Comparison of ENCODE assay signal across 9 cellular contexts in genomic region chr20:63873477-63873971, GRCh38. TPM values are rescaled to one million over a fixed set of nuclear protein-coding genes. Genes with fewer than 3 reads are reported as not detected.
DNase-seq lines count a peak whose midpoint lies in the region; TF ChIP-seq lines count a peak whose summit lies in the region.
"Had no signal": no experiment of that assay in that cellular context is flagged by ENCODE, and none has a peak within 500 bp of the region (broad histone marks: within the 10 kb centered on the region; RNA-seq: fewer than 3 reads in every experiment).

No MANE protein-coding gene starts in this region.

- H3K27ac Mint-ChIP-seq in activated naive CD4-positive, alpha-beta T cell treated with anti-CD3 and anti-CD28 coated beads, Interleukin-2, amount 10 ng/mL, durations not matched to agents 7 days and 5 days, result peak overlapping the region; percentile 88

- no peaks in the 10 kb centered on the region for H3K27me3 Mint-ChIP-seq in activated naive CD4-positive, alpha-beta T cell treated with anti-CD3 and anti-CD28 coated beads, Interleukin-2, amount 10 ng/mL, durations not matched to agents 7 days and 5 days
- H3K27me3 Mint-ChIP-seq: central memory CD8-positive, alpha-beta T cell had no signal

- no peak for TF ChIP-seq CTCF in right atrium auricular region (IDR thresholded peaks at IDR 0.05)

- DNase-seq in NK-92 treated with Interleukin-12 subunit alpha and Interleukin-12 subunit beta, amount 100 ng/mL, for 24 hours (lab: John Stamatoyannopoulos, UW), result peak; percentile 56
- DNase-seq in NK-92 (lab: John Stamatoyannopoulos, UW; ENCODE audit: unreplicated experiment), result no peak
- DNase-seq in activated naive CD4-positive, alpha-beta T cell treated with anti-CD3 and anti-CD28 coated beads, Interleukin-2, amount 10 ng/mL, durations not matched to agents 7 days and 5 days, result peak; percentile 55
- peak; percentile 69 for DNase-seq in right atrium auricular region (ENCODE audit: low spot score)
- DNase-seq in superior temporal gyrus (ENCODE audit: extremely low spot score), result peak; percentile 14
- no peak for DNase-seq in HT-29 (ENCODE audit: low spot score)
- DNase-seq in T1000 (lab: John Stamatoyannopoulos, UW), result no peak
- no peak for DNase-seq in occipital lobe (lab: John Stamatoyannopoulos, UW)

- H3K9me3 ChIP-seq in right atrium auricular region, result no peaks in the 10 kb centered on the region

- H3K4me1 ChIP-seq in right atrium auricular region, result peaks cover 0 to 6% of the 10 kb centered on the region in 2 donors

- CTCF ChIA-PET in activated naive CD4-positive, alpha-beta T cell treated with anti-CD3 and anti-CD28 coated beads, Interleukin-2, amount 10 ng/mL, durations not matched to agents 7 days and 5 days (lab: Charles Lee), result no interaction called here

- no peaks in the 10 kb centered on the region for H3K9me3 Mint-ChIP-seq in activated naive CD4-positive, alpha-beta T cell treated with anti-CD3 and anti-CD28 coated beads, Interleukin-2, amount 10 ng/mL, durations not matched to agents 7 days and 5 days
- H3K9me3 Mint-ChIP-seq: central memory CD8-positive, alpha-beta T cell had no signal

- peaks cover 100% of the 10 kb centered on the region for H3K36me3 ChIP-seq in right atrium auricular region

- no peak overlapping the region for H3K4me3 Mint-ChIP-seq in activated naive CD4-positive, alpha-beta T cell treated with anti-CD3 and anti-CD28 coated beads, Interleukin-2, amount 10 ng/mL, durations not matched to agents 7 days and 5 days
- H3K4me3 Mint-ChIP-seq: central memory CD8-positive, alpha-beta T cell had no signal

- peaks cover 15% of the 10 kb centered on the region for H3K4me1 Mint-ChIP-seq in activated naive CD4-positive, alpha-beta T cell treated with anti-CD3 and anti-CD28 coated beads, Interleukin-2, amount 10 ng/mL, durations not matched to agents 7 days and 5 days

- peaks cover 44% of the 10 kb centered on the region for H3K36me3 Mint-ChIP-seq in activated naive CD4-positive, alpha-beta T cell treated with anti-CD3 and anti-CD28 coated beads, Interleukin-2, amount 10 ng/mL, durations not matched to agents 7 days and 5 days

- H3K27ac ChIP-seq in right atrium auricular region, result peak overlapping the region; percentile 42 to 70

- H3K27me3 ChIP-seq in right atrium auricular region, result no peaks in the 10 kb centered on the region

- H3K4me3 ChIP-seq in right atrium auricular region, result no peak overlapping the region

RNA-seq across cellular contexts. Expression of gene TPD52L2, which starts 8.5 kb away (rescaled TPM):
- 10 to 100 TPM; 80.6 to 84.0 TPM for total RNA-seq in right atrium auricular region
- 151 and 156 TPM in 2 replicates for total RNA-seq in HT-29 (2014; rRNA removed; shearing (Covaris generic))
- 20.3 TPM for total RNA-seq in occipital lobe

RNA-seq across cellular contexts. Expression of gene ABHD16B, which starts 12.2 kb away (rescaled TPM):
- total RNA-seq in right atrium auricular region (not detected), occipital lobe (not detected)
- total RNA-seq in HT-29 (2014; rRNA removed; shearing (Covaris generic)), result not detected in 2 replicates

RNA-seq across cellular contexts. Expression of gene DNAJC5, which starts 21.4 kb away (rescaled TPM):
- total RNA-seq in right atrium auricular region, result 10 to 100 TPM; 41.2 to 43.8 TPM
- total RNA-seq in HT-29 (2014; rRNA removed; shearing (Covaris generic)), result 106 and 109 TPM in 2 replicates
- total RNA-seq in occipital lobe, result 99.7 TPM

RNA-seq across cellular contexts. Expression of gene ZBTB46, which starts 42.5 kb away (rescaled TPM):
- 10 to 100 TPM; 12.2 to 17.8 TPM for total RNA-seq in right atrium auricular region
- 3.3 and 5.3 TPM in 2 replicates for total RNA-seq in HT-29 (2014; rRNA removed; shearing (Covaris generic))
- total RNA-seq in occipital lobe, result 21.5 TPM

Comparison
In these comparisons a context has a peak if more than half of its experiments do, and no peak if none do; other contexts are left out.
1. DNase-seq: peak in NK-92 treated with Interleukin-12 subunit alpha and Interleukin-12 subunit beta, amount 100 ng/mL, for 24 hours (single experiment), activated naive CD4-positive, alpha-beta T cell treated with anti-CD3 and anti-CD28 coated beads, Interleukin-2, amount 10 ng/mL, durations not matched to agents 7 days and 5 days (single experiment), right atrium auricular region (single experiment) and superior temporal gyrus (single experiment); none in NK-92 (single experiment), HT-29 (single experiment), T1000 (single experiment) and occipital lobe (single experiment).